Comparison of ENCODE assay signal across 22 cellular contexts in the genomic region with DNA sequence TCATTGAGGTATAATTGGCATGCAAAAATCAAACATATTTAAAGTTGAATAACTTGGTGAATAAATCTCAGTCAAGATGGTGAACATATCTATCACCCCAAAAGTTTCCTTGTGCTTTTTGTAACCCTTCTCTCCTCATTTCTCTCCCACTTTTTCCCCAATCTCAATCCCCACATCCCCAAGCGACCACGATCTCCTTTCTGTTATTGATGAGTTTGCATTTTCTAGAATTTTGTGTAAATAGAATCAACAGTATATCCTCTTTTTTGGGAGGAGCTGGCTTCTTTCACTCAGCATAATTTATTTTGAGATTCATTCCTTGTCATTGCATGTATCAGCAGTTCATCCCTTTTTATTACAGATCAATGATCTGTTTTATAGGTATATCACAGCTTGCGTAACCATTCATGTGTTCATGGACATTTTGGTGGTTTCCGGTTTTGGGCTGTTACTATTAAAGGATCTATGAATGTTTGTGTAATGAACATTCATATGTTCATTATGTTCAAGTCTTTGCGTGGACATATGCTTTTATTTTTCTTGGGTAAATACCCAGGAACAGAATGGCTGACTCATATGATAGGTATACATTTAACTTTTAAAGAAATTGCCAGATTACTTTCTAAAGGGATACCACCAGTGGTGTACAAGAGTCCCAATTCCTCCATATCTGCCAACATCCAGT.
DNase-seq lines count a peak whose midpoint lies in the region; ATAC-seq, FAIRE-seq and TF ChIP-seq lines count a peak whose summit lies in the region.
"Had no signal": no experiment of that assay in that cellular context is flagged by ENCODE, and none has a peak within 500 bp of the region (broad histone marks: within the 10 kb centered on the region; RNA-seq: fewer than 3 reads in every experiment).

No MANE protein-coding gene starts in this region.

- H3K4me3 ChIP-seq in HepG2 (replicated peaks in 1 of 3; ENCODE audit: insufficient read depth in 1 of 3, low read depth in 2 of 3, low read length in 3 of 3), result no peak overlapping the region
- no peak overlapping the region for H3K4me3 ChIP-seq in right lobe of liver
- H3K4me3 ChIP-seq in astrocyte of the cerebellum (ENCODE audit: low read depth, low read length), result no peak overlapping the region
- H3K4me3 ChIP-seq in upper lobe of right lung, result no peak overlapping the region
- H3K4me3 ChIP-seq: cardiac muscle cell, psoas muscle, thoracic aorta had no signal

- no peak overlapping the region for H3K4me3 Mint-ChIP-seq in activated CD4-positive, alpha-beta T cell treated with anti-CD3 and anti-CD28 coated beads, Interleukin-2, amount 10 ng/mL, durations not matched to agents 7 days and 5 days
- H3K4me3 Mint-ChIP-seq: activated naive CD4-positive, alpha-beta T cell treated with anti-CD3 and anti-CD28 coated beads, Interleukin-2, amount 10 ng/mL, durations not matched to agents 7 days and 5 days; CD4-positive, CD25-positive, alpha-beta regulatory T cell; nephron; T-helper 1 cell treated with Interleukin-12 subunit alpha and Interleukin-12 subunit beta and Interleukin-4 antibody, amounts not matched to agents 30 μg/mL and 1 μg/mL, for 36 hours had no signal

- no peaks in the 10 kb centered on the region for H4K20me1 ChIP-seq in HepG2 (ENCODE audit: insufficient read depth, low read length)

- H3K27ac ChIP-seq in HepG2 (ENCODE audit: extremely low read length, insufficient read depth, low read length), result no peak overlapping the region
- no peak overlapping the region for H3K27ac ChIP-seq in right lobe of liver
- H3K27ac ChIP-seq in upper lobe of right lung, result no peak overlapping the region
- H3K27ac ChIP-seq: cardiac muscle cell, psoas muscle, thoracic aorta, VCaP had no signal

- no peak for TF ChIP-seq POLR2A in HepG2 (IDR thresholded peaks at IDR 0.05; ENCODE audit: insufficient read depth in 1 of 2, low read depth in 2 of 2, low read length in 2 of 2)
- no peak for TF ChIP-seq POLR2A in right lobe of liver (IDR thresholded peaks at IDR 0.05)

- FAIRE-seq in HepG2 (lab: Jason Lieb, UNC), result no peak
- FAIRE-seq: H1 had no signal

- no peaks in the 10 kb centered on the region for H3K79me2 ChIP-seq in HepG2 (ENCODE audit: insufficient read depth, low read length)

- POLR2A ChIA-PET in HepG2 (lab: Yijun Ruan, JAX), result no interaction called here
- POLR2A ChIA-PET in activated CD4-positive, alpha-beta T cell treated with anti-CD3 and anti-CD28 coated beads, Interleukin-2, amount 10 ng/mL, durations not matched to agents 7 days and 5 days (lab: Charles Lee), result no interaction called here

- DNase-seq in HepG2 (ENCODE audit: low spot score), result no peak
- DNase-seq in right lobe of liver, result no peak
- DNase-seq in astrocyte of the cerebellum (ENCODE audit: low read depth), result peak; percentile 59
- peak; percentile 27 for DNase-seq in fibroblast of peridontal ligament (ENCODE audit: extremely low read depth)
- DNase-seq in activated CD4-positive, alpha-beta T cell treated with anti-CD3 and anti-CD28 coated beads, Interleukin-2, amount 10 ng/mL, durations not matched to agents 7 days and 5 days, result no peak
- no peak for DNase-seq in NCI-H2196 (lab: John Stamatoyannopoulos, UW; ENCODE audit: unreplicated experiment)
- no peak for DNase-seq in upper lobe of right lung
- DNase-seq: 8988T; activated CD4-positive, alpha-beta T cell treated with anti-CD3 and anti-CD28 coated beads, Interleukin-2, amount 50 U/mL, for 48 hours; activated naive CD4-positive, alpha-beta T cell treated with anti-CD3 and anti-CD28 coated beads, Interleukin-2, amount 10 ng/mL, durations not matched to agents 7 days and 5 days; CD4-positive, CD25-positive, alpha-beta regulatory T cell; NCI-H524 treated with DMSO at 0.1 percent for 48 hours; psoas muscle; SHP77 treated with DMSO at 0.1 percent for 48 hours; stimulated activated CD4-positive, alpha-beta T cell treated with anti-CD3 and anti-CD28 coated beads, Interleukin-12 subunit alpha, Interleukin-12 subunit beta, amount 100 ng/mL, for 4 hours had no signal

- no peak overlapping the region for H3K27ac Mint-ChIP-seq in activated CD4-positive, alpha-beta T cell treated with anti-CD3 and anti-CD28 coated beads, Interleukin-2, amount 10 ng/mL, durations not matched to agents 7 days and 5 days
- H3K27ac Mint-ChIP-seq: activated naive CD4-positive, alpha-beta T cell treated with anti-CD3 and anti-CD28 coated beads, Interleukin-2, amount 10 ng/mL, durations not matched to agents 7 days and 5 days; CD4-positive, CD25-positive, alpha-beta regulatory T cell; nephron; T-helper 1 cell treated with Interleukin-12 subunit alpha and Interleukin-12 subunit beta and Interleukin-4 antibody, amounts not matched to agents 30 μg/mL and 1 μg/mL, for 36 hours had no signal

- in situ Hi-C loops in HepG2 (cut with HindIII; ENCODE audit: extremely low pct_ligation_motif_present, low pct_unique_long_range_greater_than_20kb) (no loop called here), astrocyte of the cerebellum (cut with HindIII; ENCODE audit: low sequenced_read_pairs) (no loop called here)

- no peak for TF ChIP-seq RAD21 in HepG2 (CRISPR knock-in tag; IDR thresholded peaks at IDR 0.05)

- WGBS in HepG2 (ENCODE audit: low lambda C conversion rate), result 97% methylated on average over 5 of the region's 5 CpGs
- WGBS in right lobe of liver (ENCODE audit: insufficient coverage, low coverage, low lambda C conversion rate, missing lambda C conversion rate), result 90% methylated on average over 5 of the region's 5 CpGs

- H3K9me3 ChIP-seq in HepG2 (ENCODE audit: low read length), result no peaks in the 10 kb centered on the region
- no peaks in the 10 kb centered on the region for H3K9me3 ChIP-seq in right lobe of liver
- H3K9me3 ChIP-seq in upper lobe of right lung, result no peaks in the 10 kb centered on the region
- H3K9me3 ChIP-seq: psoas muscle, thoracic aorta had no signal

- no peak for TF ChIP-seq CTCF in HepG2 (CRISPR knock-in tag; IDR thresholded peaks at IDR 0.05)
- TF ChIP-seq CTCF in right lobe of liver (IDR thresholded peaks at IDR 0.05), result no peak
- TF ChIP-seq CTCF in astrocyte of the cerebellum (IDR thresholded peaks at IDR 0.05; ENCODE audit: low read depth, low read length, missing control alignments), result no peak
- no peak for TF ChIP-seq CTCF in upper lobe of right lung (IDR thresholded peaks at IDR 0.05)

- peaks cover 2 to 10% of the 10 kb centered on the region in 2 experiments; a peak in 2 of 5 replicates for H3K36me3 ChIP-seq in HepG2 (replicated peaks in 1 of 2; ENCODE audit: control insufficient read depth in 1 of 2, insufficient read depth in 2 of 2, low read length in 2 of 2)
- no peaks in the 10 kb centered on the region for H3K36me3 ChIP-seq in right lobe of liver
- no peaks in the 10 kb centered on the region for H3K36me3 ChIP-seq in upper lobe of right lung
- H3K36me3 ChIP-seq: cardiac muscle cell, thoracic aorta had no signal

- H2AFZ ChIP-seq in HepG2 (ENCODE audit: low read length), result no peak overlapping the region

- intact Hi-C loops in HepG2 (cut with micrococcal nuclease; ENCODE audit: unreplicated experiment), result no loop called here
- intact Hi-C loops in right lobe of liver (cut with DNase I), result loop anchor here in 1 of 2 donors (10.0 kb wide), 1 partner anchor 358 kb away; no protein-coding TSS in a partner anchor
- intact Hi-C loops in upper lobe of right lung (cut with DNase I), result no loop called here

- no peaks in the 10 kb centered on the region for H3K36me3 Mint-ChIP-seq in activated CD4-positive, alpha-beta T cell treated with anti-CD3 and anti-CD28 coated beads, Interleukin-2, amount 10 ng/mL, durations not matched to agents 7 days and 5 days (ENCODE audit: low read depth)
- H3K36me3 Mint-ChIP-seq: activated naive CD4-positive, alpha-beta T cell treated with anti-CD3 and anti-CD28 coated beads, Interleukin-2, amount 10 ng/mL, durations not matched to agents 7 days and 5 days; CD4-positive, CD25-positive, alpha-beta regulatory T cell had no signal

- peaks cover 16% of the 10 kb centered on the region for H3K27me3 Mint-ChIP-seq in activated CD4-positive, alpha-beta T cell treated with anti-CD3 and anti-CD28 coated beads, Interleukin-2, amount 10 ng/mL, durations not matched to agents 7 days and 5 days

- H3K9ac ChIP-seq in HepG2 (ENCODE audit: insufficient read depth, low read depth, low read length), result no peak overlapping the region

- H3K4me2 ChIP-seq in HepG2 (ENCODE audit: low read depth, low read length), result no peak overlapping the region

- H3K4me1 Mint-ChIP-seq in activated CD4-positive, alpha-beta T cell treated with anti-CD3 and anti-CD28 coated beads, Interleukin-2, amount 10 ng/mL, durations not matched to agents 7 days and 5 days, result no peaks in the 10 kb centered on the region
- H3K4me1 Mint-ChIP-seq: activated naive CD4-positive, alpha-beta T cell treated with anti-CD3 and anti-CD28 coated beads, Interleukin-2, amount 10 ng/mL, durations not matched to agents 7 days and 5 days; CD4-positive, CD25-positive, alpha-beta regulatory T cell; nephron had no signal

- H3K4me1 ChIP-seq in HepG2 (ENCODE audit: insufficient read depth, low read length), result peaks cover 11% of the 10 kb centered on the region
- peaks cover 0 to 16% (median 5%) of the 10 kb centered on the region in 4 donors for H3K4me1 ChIP-seq in right lobe of liver
- H3K4me1 ChIP-seq in upper lobe of right lung, result no peaks in the 10 kb centered on the region
- H3K4me1 ChIP-seq: psoas muscle had no signal

- H3K9me3 Mint-ChIP-seq in activated CD4-positive, alpha-beta T cell treated with anti-CD3 and anti-CD28 coated beads, Interleukin-2, amount 10 ng/mL, durations not matched to agents 7 days and 5 days, result no peaks in the 10 kb centered on the region
- H3K9me3 Mint-ChIP-seq: activated naive CD4-positive, alpha-beta T cell treated with anti-CD3 and anti-CD28 coated beads, Interleukin-2, amount 10 ng/mL, durations not matched to agents 7 days and 5 days; T-helper 1 cell treated with Interleukin-12 subunit alpha and Interleukin-12 subunit beta and Interleukin-4 antibody, amounts not matched to agents 30 μg/mL and 1 μg/mL, for 36 hours had no signal

- BruUV-seq in HepG2 (replicated peaks; lab: Mats Ljungman, UMichigan), result no TSS peak

- ATAC-seq in HepG2 (no peak), right lobe of liver (no peak), upper lobe of right lung (no peak), GM18867 (IDR thresholded peaks at IDR 0.05; ENCODE audit: unreplicated experiment) (no peak)
- ATAC-seq: psoas muscle had no signal

- TF ChIP-seq EP300 in HepG2 (IDR thresholded peaks at IDR 0.05; ENCODE audit: low read depth in 2 of 2, low read length in 2 of 2), result no peak
- TF ChIP-seq EP300 in HepG2 (CRISPR knock-in tag; IDR thresholded peaks at IDR 0.05; ENCODE audit: borderline replicate concordance), result no peak

- H3K27me3 ChIP-seq in HepG2 (ENCODE audit: control insufficient read depth in 1 of 2, insufficient read depth in 2 of 2, low read length in 2 of 2) (no peaks in the 10 kb centered on the region), right lobe of liver (no peaks in the 10 kb centered on the region), upper lobe of right lung (no peaks in the 10 kb centered on the region)
- H3K27me3 ChIP-seq: cardiac muscle cell had no signal

- CTCF ChIA-PET in HepG2 (lab: Yijun Ruan, JAX; ENCODE audit: low intra/inter-chr PET ratio, low total read pairs), result no interaction called here
- CTCF ChIA-PET in activated CD4-positive, alpha-beta T cell treated with anti-CD3 and anti-CD28 coated beads, Interleukin-2, amount 10 ng/mL, durations not matched to agents 7 days and 5 days (lab: Charles Lee), result no interaction called here

TF ChIP-seq in HepG2, 621 proteins besides CTCF, POLR2A, EP300 and RAD21 (continues in another document):
- peak; percentile 88 for TF ChIP-seq MAFF (IDR thresholded peaks at IDR 0.05; ENCODE audit: low read depth, low read length)

Comparison
In these comparisons a context has a peak if more than half of its experiments do, and no peak if none do; other contexts are left out.
1. DNase-seq: peak in astrocyte of the cerebellum (single experiment) and fibroblast of peridontal ligament (single experiment); none in HepG2 (single experiment), right lobe of liver (0 of 3), activated CD4-positive, alpha-beta T cell treated with anti-CD3 and anti-CD28 coated beads, Interleukin-2, amount 10 ng/mL, durations not matched to agents 7 days and 5 days (single experiment), NCI-H2196 (single experiment) and upper lobe of right lung (single experiment).